Comparison of ENCODE assay signal across 8 cellular contexts in genomic region chr4:127881565-127881869, GRCh38.
DNase-seq lines count a peak whose midpoint lies in the region; ATAC-seq and TF ChIP-seq lines count a peak whose summit lies in the region.

No MANE protein-coding gene starts in this region.

- H3K4me3 ChIP-seq in AG04449 (ENCODE audit: low read depth, low read length) (peak overlapping the region; percentile 95), brain microvascular endothelial cell (ENCODE audit: low read depth, low read length) (peak overlapping the region; percentile 95), mucosa of stomach (ENCODE audit: low read length) (peak overlapping the region; percentile 65)

- no peak for DNase-seq in AG04449 (ENCODE audit: low read depth, low spot score)
- no peak for DNase-seq in brain microvascular endothelial cell
- DNase-seq in SKM-1 treated with dmso at 0.1 percent for 144 hours (lab: John Stamatoyannopoulos, UW; ENCODE audit: unreplicated experiment) = no peak
- no peak for DNase-seq in DMS79 treated with DMSO at 0.1 percent for 48 hours (lab: John Stamatoyannopoulos, UW)
- no peak for DNase-seq in SW480 (ENCODE audit: low spot score)

- H3K27ac ChIP-seq in brain microvascular endothelial cell = no peak overlapping the region

- POLR2A ChIA-PET in AG04449 (lab: Yijun Ruan, JAX) = interaction anchor here (0.9 to 1.9 kb wide), 2 partner anchors 75 to 84 kb away, joined by 3 to 6 read pairs; partner anchors contain the start of genes ABHD18 and MFSD8

- TF ChIP-seq CTCF in AG04449 (IDR thresholded peaks at IDR 0.05; ENCODE audit: insufficient read depth, low read length, missing control alignments) = no peak
- TF ChIP-seq CTCF in brain microvascular endothelial cell (IDR thresholded peaks at IDR 0.05; ENCODE audit: low read depth, low read length, missing control alignments) = peak; percentile 9

- in situ Hi-C loops in brain microvascular endothelial cell (cut with HindIII; ENCODE audit: low pct_ligation_motif_present, low sequenced_read_pairs) = no loop called here

- H3K9me3 ChIP-seq in mucosa of stomach (ENCODE audit: control insufficient read depth, low read length) = no peaks in the 10 kb centered on the region

- peak overlapping the region; percentile 88 for H3K9ac ChIP-seq in mucosa of stomach (ENCODE audit: low read length)

- no peaks in the 10 kb centered on the region for H3K4me1 ChIP-seq in mucosa of stomach (ENCODE audit: control insufficient read depth, insufficient read depth, low read length)

- H3K36me3 ChIP-seq in brain microvascular endothelial cell (replicated peaks) (no peaks in the 10 kb centered on the region), mucosa of stomach (ENCODE audit: control insufficient read depth, insufficient read depth, low read length) (no peaks in the 10 kb centered on the region)

- CTCF ChIA-PET in AG04449 (lab: Yijun Ruan, JAX) = no interaction called here

- peak; percentile 50 for ATAC-seq in GM19395 (IDR thresholded peaks at IDR 0.05; ENCODE audit: unreplicated experiment)
- ATAC-seq in HG03439 (IDR thresholded peaks at IDR 0.05; ENCODE audit: unreplicated experiment) = peak; percentile 37

- no peaks in the 10 kb centered on the region for H3K27me3 ChIP-seq in brain microvascular endothelial cell (replicated peaks)
- no peaks in the 10 kb centered on the region for H3K27me3 ChIP-seq in mucosa of stomach (ENCODE audit: control insufficient read depth, insufficient read depth, low read length)
